ENCODE assay signal across 2 cellular contexts in genomic region chr5:53350991-53351770, GRCh38.
TF ChIP-seq lines count a peak whose summit lies in the region.

No MANE protein-coding gene starts in this region.

TF ChIP-seq in IMR-90, 13 proteins besides CTCF, POLR2A, EP300 and RAD21:
- TF ChIP-seq SMC3 (IDR thresholded peaks at IDR 0.05; ENCODE audit: low read depth, low read length) (peak; percentile 15; the same call in 1 of the 2 replicates), RCOR1 (IDR thresholded peaks at IDR 0.05; ENCODE audit: insufficient replicate concordance, low read length) (no peak)

TF ChIP-seq in K562, 482 proteins besides CTCF, POLR2A, EP300 and RAD21:
- no peak for TF ChIP-seq ZNF586 (CRISPR knock-in tag; conservative IDR thresholded peaks at IDR 0.05)
- no peak for TF ChIP-seq RREB1 (CRISPR knock-in tag; IDR thresholded peaks at IDR 0.05)
- peak; percentile 44 for TF ChIP-seq GABPA (tag; conservative IDR thresholded peaks at IDR 0.05; ENCODE audit: low read depth)
- no peak for TF ChIP-seq ZNF511 (CRISPR knock-in tag; IDR thresholded peaks at IDR 0.05)
